In the genomic region with DNA sequence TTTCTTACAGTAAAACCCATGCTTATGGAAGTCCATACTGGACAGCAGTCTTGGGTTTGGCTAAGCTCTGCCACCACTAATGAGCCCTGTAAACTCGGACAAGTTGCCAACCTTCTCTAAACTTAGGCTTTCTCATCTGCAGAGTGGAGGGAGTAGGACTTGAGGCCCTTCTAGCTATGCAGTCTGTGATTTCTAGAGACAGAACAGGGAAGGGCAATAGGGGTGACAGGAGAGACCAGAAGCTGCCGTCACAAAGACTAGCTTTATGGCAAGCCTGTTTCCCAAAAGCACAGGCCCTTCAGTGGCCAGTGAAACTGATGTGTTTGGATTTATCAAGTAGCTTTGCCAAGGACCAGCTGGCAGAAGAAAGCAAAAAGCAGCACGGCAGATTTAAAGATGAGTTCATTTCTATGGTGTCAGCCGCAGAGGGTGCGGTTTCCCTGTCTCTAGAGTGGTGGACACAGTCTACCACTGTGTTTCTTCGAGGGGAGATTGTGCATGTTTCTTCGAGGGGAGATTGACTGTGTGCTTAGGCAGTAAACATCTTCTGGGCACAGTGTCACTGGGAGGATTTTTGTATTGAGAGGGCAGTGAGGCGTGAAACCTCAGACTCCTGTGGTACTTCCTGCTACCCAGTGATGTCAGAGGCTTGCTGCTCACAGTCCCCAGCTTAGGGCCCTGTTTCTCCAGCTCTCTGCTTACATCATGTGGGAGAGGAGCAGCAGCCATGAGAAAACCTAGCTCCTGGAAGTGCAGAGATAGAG, we compare ENCODE assay signal across 7 cellular contexts.
A peak's percentile ranks its signal among the peaks of the same experiment; 100 is the strongest.
DNase-seq lines count a peak whose midpoint lies in the region; ATAC-seq, FAIRE-seq and TF ChIP-seq lines count a peak whose summit lies in the region.

No MANE protein-coding gene starts in this region.

- peak overlapping the region; percentile 44; the same call in 1 of the 2 replicates for H3K9ac ChIP-seq in GM23248

- H3K79me2 ChIP-seq in GM23248 (ENCODE audit: insufficient read depth) = 0 out of 2 replicates have a peak, but pooled peaks cover under 1% of the 10 kb centered on the region

- ATAC-seq in GM18505 (IDR thresholded peaks at IDR 0.05; ENCODE audit: unreplicated experiment) = peak; percentile 99
- peak; percentile 91 for ATAC-seq in memory B cell (ENCODE audit: low read depth)

- peaks cover 29% of the 10 kb centered on the region for H3K4me1 Mint-ChIP-seq in memory B cell

- H3K4me3 ChIP-seq in GM23248 = no peak overlapping the region
- no peak overlapping the region for H3K4me3 ChIP-seq in MG63

- H3K36me3 ChIP-seq in GM23248 (ENCODE audit: low read depth) (no peaks in the 10 kb centered on the region), MG63 (no peaks in the 10 kb centered on the region)

- no peak for TF ChIP-seq POLR2A in GM18505 (IDR thresholded peaks at IDR 0.05; ENCODE audit: borderline replicate concordance, extremely low read depth, insufficient read depth, insufficient read length)

- peak overlapping the region; percentile 26 for H3K4me2 ChIP-seq in GM23248 (ENCODE audit: unreplicated experiment)

- peaks cover 16% of the 10 kb centered on the region for H3F3A ChIP-seq in GM23248 (ENCODE audit: insufficient read depth)

- peak overlapping the region; percentile 52 for H3K27ac ChIP-seq in GM23248

- peaks cover 9% of the 10 kb centered on the region for H3K27me3 Mint-ChIP-seq in memory B cell

- peak overlapping the region; percentile 9 for H3K4me3 Mint-ChIP-seq in memory B cell

- H3K9me3 ChIP-seq in GM23248 (ENCODE audit: low read depth) (no peaks in the 10 kb centered on the region), MG63 (0 out of 2 replicates have a peak, but pooled peaks cover 2% of the 10 kb centered on the region)

- peaks cover 18% of the 10 kb centered on the region for H3K4me1 ChIP-seq in GM23248 (ENCODE audit: insufficient read depth)

- 18 to 20% methylated on average over 8 of the region's 8 CpGs for whole genome bisulfite sequencing in GM23248 (ENCODE audit: low coverage in 1 of 2, low lambda C conversion rate in 2 of 2, missing lambda C conversion rate in 2 of 2), 2 experiments

- peak; percentile 88 for DNase-seq in GM23248
- peak; percentile 88 for DNase-seq in MG63
- peak; percentile 95 for DNase-seq in astrocyte of the hippocampus (ENCODE audit: low read depth, low spot score)
- peak; percentile 63 to 71 for DNase-seq in memory B cell (ENCODE audit: low spot score in 2 of 2)
- DNase-seq in urothelium cell line (ENCODE audit: low spot score) = no peak
- DNase-seq in activated naive CD4-positive, alpha-beta T cell treated with Interleukin-2 at 50 U/mL for 16 hours = no peak

- no peak for FAIRE-seq in urothelium cell line (lab: Jason Lieb, UNC)

- peaks cover 1% of the 10 kb centered on the region for H3K9me3 Mint-ChIP-seq in memory B cell

- H4K20me1 ChIP-seq in GM23248 (ENCODE audit: insufficient read depth) = no peaks in the 10 kb centered on the region

- H3K36me3 Mint-ChIP-seq in memory B cell = no peaks in the 10 kb centered on the region

- no peaks in the 10 kb centered on the region for H3K9me2 ChIP-seq in GM23248 (ENCODE audit: insufficient read depth)

- H2AFZ ChIP-seq in GM23248 = peak overlapping the region; percentile 63; the same call in 1 of the 2 replicates

- in situ Hi-C loops in GM23248 (cut with MboI) = no loop called here

- H3K27me3 ChIP-seq in GM23248 (replicated peaks; ENCODE audit: insufficient read depth) = no peaks in the 10 kb centered on the region
- H3K27me3 ChIP-seq in MG63 = no peaks in the 10 kb centered on the region

- peak overlapping the region; percentile 88 for H3K27ac Mint-ChIP-seq in memory B cell

Comparison
In these comparisons a context has a peak if more than half of its experiments do, and no peak if none do; other contexts are left out.
1. DNase-seq: peak in GM23248 (single experiment), MG63 (single experiment), astrocyte of the hippocampus (single experiment) and memory B cell (2 of 2); none in urothelium cell line (single experiment) and activated naive CD4-positive, alpha-beta T cell treated with Interleukin-2 at 50 U/mL for 16 hours (single experiment).